ENCODE assay signal across 18 cellular contexts in the genomic region with DNA sequence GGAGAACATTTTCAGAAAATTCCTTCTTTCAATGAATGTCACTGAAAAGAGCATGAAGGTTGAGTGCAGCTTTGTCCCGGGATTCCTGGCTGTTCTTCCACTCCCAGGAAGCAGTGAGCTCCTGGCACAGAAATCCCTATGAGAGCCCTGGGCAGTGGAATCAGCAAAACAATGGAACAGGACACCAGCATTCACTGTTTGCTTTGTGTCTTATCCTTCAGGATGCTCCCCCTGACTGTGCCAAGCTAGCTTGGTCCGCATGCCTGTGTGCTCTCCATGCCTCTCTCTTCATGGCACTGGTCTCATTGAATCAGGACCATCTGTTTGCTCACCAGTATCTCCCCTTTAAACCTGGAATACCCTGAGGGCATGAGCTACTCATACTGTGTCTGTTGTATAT.
DNase-seq lines count a peak whose midpoint lies in the region; ATAC-seq and TF ChIP-seq lines count a peak whose summit lies in the region.
"Had no signal": no experiment of that assay in that cellular context is flagged by ENCODE, and none has a peak within 500 bp of the region (broad histone marks: within the 10 kb centered on the region; RNA-seq: fewer than 3 reads in every experiment).

No MANE protein-coding gene starts in this region.

- no peaks in the 10 kb centered on the region for H3K79me2 ChIP-seq in GM23338 (replicated peaks; ENCODE audit: insufficient read depth)

- H3K27ac Mint-ChIP-seq in GM23338 (no peak overlapping the region), endodermal cell (no peak overlapping the region)
- H3K27ac Mint-ChIP-seq in effector memory CD8-positive, alpha-beta T cell = no peak overlapping the region
- H3K27ac Mint-ChIP-seq: B cell; CD4-positive, alpha-beta memory T cell had no signal

- H2AFZ ChIP-seq in GM23338 = peak overlapping the region; percentile 19; the same call in 1 of the 2 replicates

- H3K4me3 ChIP-seq in GM23338 (no peak overlapping the region), endodermal cell (ENCODE audit: low read length) (no peak overlapping the region)

- no peak overlapping the region for H3K9ac ChIP-seq in endodermal cell (ENCODE audit: extremely low read depth, low read length, poor library complexity, severe bottlenecking)

- 53 to 59% methylated on average over 2 of the region's 2 CpGs for WGBS in endodermal cell (ENCODE audit: insufficient coverage in 1 of 2, insufficient read length in 1 of 2), 2 experiments

- H3F3A ChIP-seq in GM23338 (replicated peaks; ENCODE audit: low read depth) = no peaks in the 10 kb centered on the region

- peaks cover 14% of the 10 kb centered on the region for H3K4me1 Mint-ChIP-seq in GM23338
- H3K4me1 Mint-ChIP-seq in endodermal cell = peaks cover 18% of the 10 kb centered on the region
- H3K4me1 Mint-ChIP-seq in effector memory CD8-positive, alpha-beta T cell (ENCODE audit: low read depth in 2 of 2) = no peaks in the 10 kb centered on the region
- H3K4me1 Mint-ChIP-seq: B cell had no signal

- H3K9me2 ChIP-seq in GM23338 (ENCODE audit: insufficient read depth) = peaks cover 21% of the 10 kb centered on the region

- DNase-seq in GM23338 (ENCODE audit: low spot score) = peak; percentile 64
- peak; percentile 23 for DNase-seq in NCI-H345 treated with DMSO at 0.1 percent for 48 hours (lab: John Stamatoyannopoulos, UW; ENCODE audit: unreplicated experiment)
- DNase-seq in endodermal cell = peak; percentile 73
- no peak for DNase-seq in HuH-7.5 (ENCODE audit: low spot score)
- no peak for DNase-seq in A172 (ENCODE audit: low spot score)
- DNase-seq in effector memory CD8-positive, alpha-beta T cell = no peak
- DNase-seq: ACHN; CD4-positive, alpha-beta memory T cell; HCEC 1CT; IMR-90; Kasumi-1; MV-4-11; NCI-H1436 treated with DMSO at 0.1 percent for 48 hours; OCI-M1; T-helper 1 cell had no signal

- H3K4me3 Mint-ChIP-seq in GM23338 (no peak overlapping the region), endodermal cell (no peak overlapping the region)
- H3K4me3 Mint-ChIP-seq in effector memory CD8-positive, alpha-beta T cell = no peak overlapping the region
- H3K4me3 Mint-ChIP-seq: B cell; CD4-positive, alpha-beta memory T cell had no signal

- H4K20me1 ChIP-seq in GM23338 (replicated peaks; ENCODE audit: insufficient read depth) = no peaks in the 10 kb centered on the region

- TF ChIP-seq CTCF in C4-2B (conservative IDR thresholded peaks at IDR 0.05) (no peak), GM23338 (conservative IDR thresholded peaks at IDR 0.05; ENCODE audit: low read depth in 2 of 2) (no peak), endodermal cell (conservative IDR thresholded peaks at IDR 0.05) (no peak)

- H3K27ac ChIP-seq in C4-2B = 0 out of 2 replicates have a peak overlapping the region, but pooled peaks have one; percentile 29
- 0 out of 2 replicates have a peak overlapping the region, but pooled peaks have one; percentile 20 for H3K27ac ChIP-seq in GM23338 (ENCODE audit: low read depth)
- H3K27ac ChIP-seq in endodermal cell (ENCODE audit: low read depth, low read length) = no peak overlapping the region

- peaks cover 10% of the 10 kb centered on the region for H3K9me3 ChIP-seq in endodermal cell (ENCODE audit: control insufficient read depth, low read length)

- no peaks in the 10 kb centered on the region for H3K27me3 ChIP-seq in GM23338 (ENCODE audit: insufficient read depth)
- H3K27me3 ChIP-seq in endodermal cell (ENCODE audit: control insufficient read depth, insufficient read depth, low read length, poor library complexity, severe bottlenecking) = no peaks in the 10 kb centered on the region

- ATAC-seq in GM23338 (peak; percentile 97), GM19463 (IDR thresholded peaks at IDR 0.05; ENCODE audit: unreplicated experiment) (no peak)
- no peak for ATAC-seq in effector memory CD8-positive, alpha-beta T cell (replicated peaks)

- H3K36me3 Mint-ChIP-seq in GM23338 (ENCODE audit: low read depth) (no peaks in the 10 kb centered on the region), endodermal cell (ENCODE audit: low read depth) (no peaks in the 10 kb centered on the region)
- no peaks in the 10 kb centered on the region for H3K36me3 Mint-ChIP-seq in effector memory CD8-positive, alpha-beta T cell (ENCODE audit: insufficient read depth)
- H3K36me3 Mint-ChIP-seq: CD4-positive, alpha-beta memory T cell had no signal

- H3K27me3 Mint-ChIP-seq in GM23338 (ENCODE audit: insufficient read depth, low read depth, poor library complexity) (peaks cover 2% of the 10 kb centered on the region), endodermal cell (ENCODE audit: insufficient read depth) (no peaks in the 10 kb centered on the region)
- peaks cover 6 to 8% of the 10 kb centered on the region in 2 donors for H3K27me3 Mint-ChIP-seq in effector memory CD8-positive, alpha-beta T cell

- H3K36me3 ChIP-seq in GM23338 (ENCODE audit: insufficient read depth) = no peaks in the 10 kb centered on the region; the same call in 1 of the 2 replicates
- no peaks in the 10 kb centered on the region for H3K36me3 ChIP-seq in endodermal cell (ENCODE audit: control insufficient read depth, insufficient read depth, low read length)

- H3K4me1 ChIP-seq in GM23338 (ENCODE audit: insufficient read depth) = 0 out of 2 replicates have a peak, but pooled peaks cover 7% of the 10 kb centered on the region
- H3K4me1 ChIP-seq in endodermal cell (ENCODE audit: control insufficient read depth, insufficient read depth, low read length) = peaks cover 9% of the 10 kb centered on the region

- H3K9me3 Mint-ChIP-seq in GM23338 (peaks cover 7% of the 10 kb centered on the region; the same call in 1 of the 3 replicates), endodermal cell (peaks cover 12% of the 10 kb centered on the region)
- H3K9me3 Mint-ChIP-seq in effector memory CD8-positive, alpha-beta T cell = no peaks in the 10 kb centered on the region

- 0 out of 2 replicates have a peak overlapping the region, but pooled peaks have one; percentile 19 for H3K4me2 ChIP-seq in GM23338

TF ChIP-seq in GM23338, 12 proteins besides CTCF, POLR2A, EP300 and RAD21 (continues in another document):
- no peak for TF ChIP-seq ZNF331 (CRISPR knock-in tag; IDR thresholded peaks at IDR 0.05; ENCODE audit: low read depth)
- TF ChIP-seq, protein P1, sequence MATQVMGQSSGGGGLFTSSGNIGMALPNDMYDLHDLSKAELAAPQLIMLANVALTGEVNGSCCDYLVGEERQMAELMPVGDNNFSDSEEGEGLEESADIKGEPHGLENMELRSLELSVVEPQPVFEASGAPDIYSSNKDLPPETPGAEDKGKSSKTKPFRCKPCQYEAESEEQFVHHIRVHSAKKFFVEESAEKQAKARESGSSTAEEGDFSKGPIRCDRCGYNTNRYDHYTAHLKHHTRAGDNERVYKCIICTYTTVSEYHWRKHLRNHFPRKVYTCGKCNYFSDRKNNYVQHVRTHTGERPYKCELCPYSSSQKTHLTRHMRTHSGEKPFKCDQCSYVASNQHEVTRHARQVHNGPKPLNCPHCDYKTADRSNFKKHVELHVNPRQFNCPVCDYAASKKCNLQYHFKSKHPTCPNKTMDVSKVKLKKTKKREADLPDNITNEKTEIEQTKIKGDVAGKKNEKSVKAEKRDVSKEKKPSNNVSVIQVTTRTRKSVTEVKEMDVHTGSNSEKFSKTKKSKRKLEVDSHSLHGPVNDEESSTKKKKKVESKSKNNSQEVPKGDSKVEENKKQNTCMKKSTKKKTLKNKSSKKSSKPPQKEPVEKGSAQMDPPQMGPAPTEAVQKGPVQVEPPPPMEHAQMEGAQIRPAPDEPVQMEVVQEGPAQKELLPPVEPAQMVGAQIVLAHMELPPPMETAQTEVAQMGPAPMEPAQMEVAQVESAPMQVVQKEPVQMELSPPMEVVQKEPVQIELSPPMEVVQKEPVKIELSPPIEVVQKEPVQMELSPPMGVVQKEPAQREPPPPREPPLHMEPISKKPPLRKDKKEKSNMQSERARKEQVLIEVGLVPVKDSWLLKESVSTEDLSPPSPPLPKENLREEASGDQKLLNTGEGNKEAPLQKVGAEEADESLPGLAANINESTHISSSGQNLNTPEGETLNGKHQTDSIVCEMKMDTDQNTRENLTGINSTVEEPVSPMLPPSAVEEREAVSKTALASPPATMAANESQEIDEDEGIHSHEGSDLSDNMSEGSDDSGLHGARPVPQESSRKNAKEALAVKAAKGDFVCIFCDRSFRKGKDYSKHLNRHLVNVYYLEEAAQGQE (IDR thresholded peaks at IDR 0.05; ENCODE audit: unreplicated experiment) = no peak

Comparison
In these comparisons a context has a peak if more than half of its experiments do, and no peak if none do; other contexts are left out.
1. DNase-seq: peak in GM23338 (single experiment), NCI-H345 treated with DMSO at 0.1 percent for 48 hours (single experiment) and endodermal cell (single experiment); none in HuH-7.5 (single experiment), A172 (single experiment) and effector memory CD8-positive, alpha-beta T cell (0 of 3).